In genomic region chr10:59904431-59905065, GRCh38 we compare ENCODE assay signal across 8 cellular contexts. TPM values are rescaled to one million over a fixed set of nuclear protein-coding genes. Genes with fewer than 3 reads are reported as not detected.
DNase-seq lines count a peak whose midpoint lies in the region; ATAC-seq and TF ChIP-seq lines count a peak whose summit lies in the region.

No MANE protein-coding gene starts in this region.

- H3K79me2 ChIP-seq in Loucy (ENCODE audit: insufficient read depth, low read length): peaks cover 67% of the 10 kb centered on the region

- H4K20me1 ChIP-seq in Loucy (ENCODE audit: insufficient read depth, low read length, poor library complexity, severe bottlenecking): peaks cover 63% of the 10 kb centered on the region

- H3K4me3 Mint-ChIP-seq in natural killer cell: peak overlapping the region; percentile 98

- peak overlapping the region; percentile 94 for H3K4me3 ChIP-seq in BJ (ENCODE audit: low read depth, low read length)
- peak overlapping the region; percentile 98 for H3K4me3 ChIP-seq in Loucy (ENCODE audit: low read length, poor library complexity, severe bottlenecking)
- peak overlapping the region; percentile 58 to 99 (median 93) for H3K4me3 ChIP-seq in dorsolateral prefrontal cortex

- TF ChIP-seq CTCF in BJ (IDR thresholded peaks at IDR 0.05; ENCODE audit: insufficient read depth, low read depth, low read length): no peak
- TF ChIP-seq CTCF in Loucy (conservative IDR thresholded peaks at IDR 0.05; ENCODE audit: low read length): no peak
- no peak for TF ChIP-seq CTCF in dorsolateral prefrontal cortex (IDR thresholded peaks at IDR 0.05 in 54 of 56, conservative IDR thresholded peaks at IDR 0.05 in 2 of 56; ENCODE audit: low read depth in 1 of 56, partially characterized antibody in 56 of 56)
- no peak for TF ChIP-seq CTCF in natural killer cell (IDR thresholded peaks at IDR 0.05)

- DNase-seq in BJ (ENCODE audit: low read depth) (no peak), dorsolateral prefrontal cortex (no peak), natural killer cell (no peak), NCI-H2081 treated with DMSO at 0.1 percent for 48 hours (lab: John Stamatoyannopoulos, UW) (no peak), SIG-M5 (lab: John Stamatoyannopoulos, UW) (no peak), SK-N-DZ (ENCODE audit: low spot score) (no peak)

- no peaks in the 10 kb centered on the region for H3K9me3 ChIP-seq in Loucy (ENCODE audit: insufficient read depth, low read depth, low read length)

- CTCF ChIA-PET in BJ (lab: Yijun Ruan, JAX): interaction anchor here (1.4 to 1.6 kb wide), 2 partner anchors 16 to 74 kb away, joined by 4 to 5 read pairs; no protein-coding TSS in a partner anchor

- peaks cover 62% of the 10 kb centered on the region for H3K4me1 ChIP-seq in Loucy (ENCODE audit: insufficient read depth, low read length, poor library complexity, severe bottlenecking)

- peak overlapping the region in 42 of 59 donors; percentile 4 to 99 (median 94) for H3K27ac ChIP-seq in dorsolateral prefrontal cortex

- no peaks in the 10 kb centered on the region for H3K27me3 ChIP-seq in BJ (ENCODE audit: control insufficient read depth, insufficient read depth, low read length)
- no peaks in the 10 kb centered on the region for H3K27me3 ChIP-seq in Loucy (ENCODE audit: insufficient read depth, low read length, poor library complexity, severe bottlenecking)
- H3K27me3 ChIP-seq in dorsolateral prefrontal cortex: no peaks in the 10 kb centered on the region

- H3K36me3 Mint-ChIP-seq in natural killer cell: no peaks in the 10 kb centered on the region

- H2AFZ ChIP-seq in Loucy (ENCODE audit: low read length): no peak overlapping the region

- peak overlapping the region; percentile 86 to 91 for H3K27ac Mint-ChIP-seq in natural killer cell

- H3K27me3 Mint-ChIP-seq in natural killer cell (ENCODE audit: low read depth in 2 of 2): no peaks in the 10 kb centered on the region

- no peak for ATAC-seq in natural killer cell
- ATAC-seq in HG02798 (IDR thresholded peaks at IDR 0.05; ENCODE audit: poor library complexity, unreplicated experiment): no peak

- no peaks in the 10 kb centered on the region for H3F3A ChIP-seq in Loucy (ENCODE audit: low read depth)

- H3K36me3 ChIP-seq in BJ (ENCODE audit: control insufficient read depth, insufficient read depth, low read length): no peaks in the 10 kb centered on the region
- H3K36me3 ChIP-seq in Loucy (ENCODE audit: insufficient read depth, low read length): no peaks in the 10 kb centered on the region; the same call in 1 of the 2 replicates

- peaks cover 64 to 68% of the 10 kb centered on the region in 2 donors for H3K4me1 Mint-ChIP-seq in natural killer cell

- peak overlapping the region; percentile 99 for H3K4me2 ChIP-seq in Loucy (ENCODE audit: low read depth, low read length, poor library complexity, severe bottlenecking)

- H3K9me2 ChIP-seq in Loucy (replicated peaks; ENCODE audit: low read depth, low read length): no peaks in the 10 kb centered on the region

- no peaks in the 10 kb centered on the region for H3K9me3 Mint-ChIP-seq in natural killer cell

- POLR2A ChIA-PET in BJ (lab: Charles Lee): no interaction called here

- intact Hi-C loops in dorsolateral prefrontal cortex (cut with DNase I): loop anchor here (2.0 to 10.0 kb wide), 6 partner anchors 40 to 277 kb away; no protein-coding TSS in a partner anchor
- intact Hi-C loops in natural killer cell (cut with micrococcal nuclease): loop anchor here (5.0 kb wide), 2 partner anchors 1637 to 1998 kb away; partner anchors contain the start of genes ARID5B, CISD1 and IPMK

- H3K9ac ChIP-seq in Loucy (ENCODE audit: low read depth, low read length, poor library complexity, severe bottlenecking): peak overlapping the region; percentile 94

RNA-seq across cellular contexts. Expression of gene CCDC6, which starts 1.8 kb away (rescaled TPM):
- polyA plus RNA-seq in BJ (2011; rRNA removed): 17.2 and 28.4 TPM in 2 replicates
- 35.7 and 40.5 TPM in 2 replicates for polyA minus RNA-seq in BJ (2011; rRNA and poly(A)+ RNA removed)
- total RNA-seq in dorsolateral prefrontal cortex: 10 to 100 TPM; 30.9 to 97.2 (median 68.8) TPM
- total RNA-seq in natural killer cell: 10 to 100 TPM; 19.7 to 23.4 (median 20.8) TPM
- 10.8 and 12.3 TPM in 2 replicates for polyA plus RNA-seq in SK-N-DZ (2014; cell fraction: cytosol; rRNA removed)
- 7.9 and 13.5 TPM in 2 replicates for polyA plus RNA-seq in SK-N-DZ (2014; cell fraction: nucleus; rRNA removed)
